ENCODE assay signal across 9 cellular contexts in genomic region chr6:129567374-129567773, GRCh38.
DNase-seq lines count a peak whose midpoint lies in the region; ATAC-seq and TF ChIP-seq lines count a peak whose summit lies in the region.
"Had no signal": no experiment of that assay in that cellular context is flagged by ENCODE, and none has a peak within 500 bp of the region (broad histone marks: within the 10 kb centered on the region; RNA-seq: fewer than 3 reads in every experiment).

No MANE protein-coding gene starts in this region.

- H3K27ac Mint-ChIP-seq in activated naive CD8-positive, alpha-beta T cell treated with anti-CD3 and anti-CD28 coated beads, Interleukin-2, amount 50 U/mL, for 24 hours = no peak overlapping the region
- no peak overlapping the region for H3K27ac Mint-ChIP-seq in osteocyte (ENCODE audit: unreplicated experiment)
- H3K27ac Mint-ChIP-seq: CD8-positive, alpha-beta T cell had no signal

- peaks cover 6% of the 10 kb centered on the region for H3K36me3 Mint-ChIP-seq in activated naive CD8-positive, alpha-beta T cell treated with anti-CD3 and anti-CD28 coated beads, Interleukin-2, amount 50 U/mL, for 24 hours (ENCODE audit: low read depth)
- peaks cover 17% of the 10 kb centered on the region for H3K36me3 Mint-ChIP-seq in osteocyte (ENCODE audit: unreplicated experiment)

- TF ChIP-seq CTCF in osteocyte (IDR thresholded peaks at IDR 0.05) = peak; percentile 38

- H3K4me1 Mint-ChIP-seq in activated naive CD8-positive, alpha-beta T cell treated with anti-CD3 and anti-CD28 coated beads, Interleukin-2, amount 50 U/mL, for 24 hours = no peaks in the 10 kb centered on the region
- no peaks in the 10 kb centered on the region for H3K4me1 Mint-ChIP-seq in osteocyte (ENCODE audit: unreplicated experiment)

- H3K4me3 Mint-ChIP-seq in activated naive CD8-positive, alpha-beta T cell treated with anti-CD3 and anti-CD28 coated beads, Interleukin-2, amount 50 U/mL, for 24 hours = no peak overlapping the region
- H3K4me3 Mint-ChIP-seq in osteocyte (ENCODE audit: unreplicated experiment) = no peak overlapping the region
- H3K4me3 Mint-ChIP-seq: CD8-positive, alpha-beta T cell had no signal

- DNase-seq in NCI-H524 (lab: John Stamatoyannopoulos, UW) (peak; percentile 21 to 42), NCI-H524 treated with DMSO at 0.1 percent for 48 hours (lab: John Stamatoyannopoulos, UW) (no peak), MV-4-11 (lab: John Stamatoyannopoulos, UW) (peak; percentile 24), osteocyte (ENCODE audit: extremely low spot score, unreplicated experiment) (no peak), COLO668 (lab: John Stamatoyannopoulos, UW; ENCODE audit: unreplicated experiment) (no peak)
- peak; percentile 66 for DNase-seq in activated naive CD8-positive, alpha-beta T cell treated with anti-CD3 and anti-CD28 coated beads, Interleukin-2, amount 50 U/mL, for 24 hours

- H3K27me3 Mint-ChIP-seq in activated naive CD8-positive, alpha-beta T cell treated with anti-CD3 and anti-CD28 coated beads, Interleukin-2, amount 50 U/mL, for 24 hours = no peaks in the 10 kb centered on the region
- H3K27me3 Mint-ChIP-seq in osteocyte (ENCODE audit: unreplicated experiment) = no peaks in the 10 kb centered on the region

- peak; percentile 76 for ATAC-seq in activated naive CD8-positive, alpha-beta T cell treated with anti-CD3 and anti-CD28 coated beads, Interleukin-2, amount 50 U/mL, for 24 hours
- no peak for ATAC-seq in GM21786 (IDR thresholded peaks at IDR 0.05; ENCODE audit: unreplicated experiment)
- no peak for ATAC-seq in HG03457 (IDR thresholded peaks at IDR 0.05; ENCODE audit: unreplicated experiment)
- ATAC-seq: CD8-positive, alpha-beta T cell had no signal

- H3K9me3 Mint-ChIP-seq in activated naive CD8-positive, alpha-beta T cell treated with anti-CD3 and anti-CD28 coated beads, Interleukin-2, amount 50 U/mL, for 24 hours = peaks cover 17% of the 10 kb centered on the region
- peaks cover 12% of the 10 kb centered on the region for H3K9me3 Mint-ChIP-seq in osteocyte (ENCODE audit: unreplicated experiment)

Comparison
In these comparisons a context has a peak if more than half of its experiments do, and no peak if none do; other contexts are left out.
1. DNase-seq: peak in NCI-H524 (2 of 2), MV-4-11 (single experiment) and activated naive CD8-positive, alpha-beta T cell treated with anti-CD3 and anti-CD28 coated beads, Interleukin-2, amount 50 U/mL, for 24 hours (single experiment); none in NCI-H524 treated with DMSO at 0.1 percent for 48 hours (single experiment), osteocyte (single experiment) and COLO668 (single experiment).